19 cellular contexts compared by ENCODE assay signal in the genomic region with DNA sequence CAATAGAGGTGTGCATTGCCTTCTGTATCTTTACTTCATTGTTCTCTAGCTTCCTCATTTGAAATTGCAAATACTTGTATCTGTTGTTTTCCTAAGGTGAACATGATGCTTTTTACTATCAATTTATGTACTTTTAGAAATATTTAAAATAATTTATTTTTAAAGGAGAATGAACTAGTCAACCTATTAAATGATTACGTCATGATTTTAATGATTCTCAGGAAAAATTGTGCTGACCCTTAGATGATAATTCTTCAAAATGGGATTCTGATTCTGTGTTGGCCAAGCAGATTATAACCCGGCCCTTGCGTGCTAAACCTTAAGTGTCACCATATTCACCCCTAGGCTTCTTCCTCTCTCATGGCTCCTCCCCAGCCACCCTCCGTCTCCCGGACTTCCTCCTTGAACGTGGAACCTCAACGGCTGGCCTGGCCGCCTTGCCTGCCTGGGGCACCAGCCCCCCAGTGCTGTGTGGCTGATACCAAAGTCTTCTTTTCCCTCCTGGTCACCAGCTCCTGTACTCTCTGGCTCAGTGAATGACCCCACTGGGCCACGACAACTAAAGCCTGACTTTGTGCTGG.
"Had no signal": no experiment of that assay in that cellular context is flagged by ENCODE, and none has a peak within 500 bp of the region (broad histone marks: within the 10 kb centered on the region; RNA-seq: fewer than 3 reads in every experiment).

No MANE protein-coding gene starts in this region.

- H3K4me1 Mint-ChIP-seq: naive thymus-derived CD4-positive, alpha-beta T cell; stimulated activated naive B cell treated with anti-CD40 and anti-IgM and Interleukin-4, amounts not matched to agents 10 μg/mL and 1 μg/mL and 100 μg/mL, for 72 hours; stimulated activated naive CD8-positive, alpha-beta T cell treated with anti-CD3 and anti-CD28 coated beads, Interleukin-15, amount 100 ng/mL, for 72 hours had no signal

- H3K27ac Mint-ChIP-seq: naive thymus-derived CD4-positive, alpha-beta T cell; nephron progenitor cell; stimulated activated naive B cell treated with anti-CD40 and anti-IgM and Interleukin-4, amounts not matched to agents 10 μg/mL and 1 μg/mL and 100 μg/mL, for 72 hours; stimulated activated naive CD8-positive, alpha-beta T cell treated with anti-CD3 and anti-CD28 coated beads, Interleukin-15, amount 100 ng/mL, for 72 hours had no signal

- H3K4me3 ChIP-seq: esophagus muscularis mucosa, gastrocnemius medialis, sigmoid colon, skin epidermis, thoracic aorta, transverse colon had no signal

- H3K36me3 Mint-ChIP-seq: stimulated activated naive B cell treated with anti-CD40 and anti-IgM and Interleukin-4, amounts not matched to agents 10 μg/mL and 1 μg/mL and 100 μg/mL, for 72 hours had no signal

- H3K4me3 Mint-ChIP-seq: naive thymus-derived CD4-positive, alpha-beta T cell; nephron progenitor cell; stimulated activated naive B cell treated with anti-CD40 and anti-IgM and Interleukin-4, amounts not matched to agents 10 μg/mL and 1 μg/mL and 100 μg/mL, for 72 hours; stimulated activated naive CD8-positive, alpha-beta T cell treated with anti-CD3 and anti-CD28 coated beads, Interleukin-15, amount 100 ng/mL, for 72 hours had no signal

- H3K27ac ChIP-seq: epithelial cell of prostate, esophagus muscularis mucosa, gastrocnemius medialis, sigmoid colon, skin epidermis, thoracic aorta, transverse colon had no signal

- H3K27me3 ChIP-seq: esophagus muscularis mucosa, gastrocnemius medialis, sigmoid colon, transverse colon had no signal

- ATAC-seq: gastrocnemius medialis; left lobe of liver; naive thymus-derived CD4-positive, alpha-beta T cell; stimulated activated naive B cell treated with anti-CD40 and anti-IgM and Interleukin-4, amounts not matched to agents 10 μg/mL and 1 μg/mL and 100 μg/mL, for 72 hours; stimulated activated naive CD8-positive, alpha-beta T cell treated with anti-CD3 and anti-CD28 coated beads, Interleukin-15, amount 100 ng/mL, for 72 hours had no signal

- H3K27me3 Mint-ChIP-seq: stimulated activated naive B cell treated with anti-CD40 and anti-IgM and Interleukin-4, amounts not matched to agents 10 μg/mL and 1 μg/mL and 100 μg/mL, for 72 hours; stimulated activated naive CD8-positive, alpha-beta T cell treated with anti-CD3 and anti-CD28 coated beads, Interleukin-15, amount 100 ng/mL, for 72 hours had no signal

- DNase-seq: effector memory CD4-positive, alpha-beta T cell; gastrocnemius medialis; glutamatergic neuron; islet precursor cell; mammary epithelial cell; naive thymus-derived CD4-positive, alpha-beta T cell; nephron progenitor cell; posterior cingulate gyrus; sigmoid colon; stimulated activated CD4-positive, alpha-beta T cell treated with anti-CD3 and anti-CD28 coated beads, Interleukin-2, amount 100 ng/mL, for 24 hours; stimulated activated CD4-positive, alpha-beta T cell treated with anti-CD3 and anti-CD28 coated beads, Interleukin-4, amount 100 ng/mL, for 4 hours; stimulated activated naive B cell treated with anti-CD40 and anti-IgM and Interleukin-4, amounts not matched to agents 10 μg/mL and 1 μg/mL and 100 μg/mL, for 72 hours; stimulated activated naive CD8-positive, alpha-beta T cell treated with anti-CD3 and anti-CD28 coated beads, Interleukin-15, amount 100 ng/mL, for 72 hours; transverse colon had no signal
